In the genomic region with DNA sequence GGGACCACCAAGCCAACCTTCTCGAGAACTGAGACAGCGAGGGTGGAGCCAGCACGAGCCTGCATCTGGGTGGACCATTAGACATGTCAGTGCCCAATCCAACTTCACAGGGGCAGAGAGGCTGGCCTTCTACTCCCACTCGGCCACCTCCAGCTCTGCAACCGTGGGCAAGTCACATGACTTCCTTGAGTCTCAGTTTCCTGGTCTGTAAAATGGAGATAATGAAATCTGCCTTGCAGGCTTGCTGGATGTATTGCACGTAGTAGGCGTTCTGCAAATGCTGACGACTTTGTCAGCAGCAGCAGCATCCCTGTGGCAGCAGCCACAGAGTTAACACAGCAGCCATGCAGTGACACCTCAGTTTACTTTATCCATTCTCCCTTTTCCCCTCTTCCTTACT, we compare ENCODE assay signal across 20 cellular contexts.
DNase-seq lines count a peak whose midpoint lies in the region; ATAC-seq, FAIRE-seq and TF ChIP-seq lines count a peak whose summit lies in the region.
"Had no signal": no experiment of that assay in that cellular context is flagged by ENCODE, and none has a peak within 500 bp of the region (broad histone marks: within the 10 kb centered on the region; RNA-seq: fewer than 3 reads in every experiment).

No MANE protein-coding gene starts in this region.

- TF ChIP-seq POLR2A in A549 (IDR thresholded peaks at IDR 0.05; ENCODE audit: low read length): no peak

- H3K4me1 ChIP-seq in A549 (peaks cover 80% of the 10 kb centered on the region), osteoblast (ENCODE audit: insufficient read depth, low read length) (peaks cover 15% of the 10 kb centered on the region)

- CTCF ChIA-PET in A549 (lab: Yijun Ruan, JAX): interaction anchor here (1.2 to 1.9 kb wide), 5 partner anchors 9 to 249 kb away, joined by 3 to 7 read pairs (median 4); no protein-coding TSS in a partner anchor
- CTCF ChIA-PET in WTC11 (lab: Charles Lee): interaction anchor here (1.2 kb wide), 1 partner anchor 14 kb away, joined by 3 read pairs; no protein-coding TSS in a partner anchor

- TF ChIP-seq EP300 in A549 (IDR thresholded peaks at IDR 0.05): no peak

- no peaks in the 10 kb centered on the region for H3K9me3 ChIP-seq in A549
- no peaks in the 10 kb centered on the region for H3K9me3 ChIP-seq in osteoblast (ENCODE audit: low read depth, low read length)
- H3K9me3 ChIP-seq: BLaER1, Caco-2, HAP-1 had no signal

- WGBS in A549 (ENCODE audit: missing lambda C conversion rate): 86% methylated on average over 8 of the region's 8 CpGs

- H3K4me3 Mint-ChIP-seq in HFFc6 (no peak overlapping the region), WTC11 (no peak overlapping the region)
- H3K4me3 Mint-ChIP-seq: B cell; CD4-positive, CD25-positive, alpha-beta regulatory T cell; CD8-positive, alpha-beta T cell had no signal

- H3K79me2 ChIP-seq in osteoblast (ENCODE audit: insufficient read depth, low read length): peaks cover 51% of the 10 kb centered on the region

- peaks cover 39% of the 10 kb centered on the region for H3K36me3 Mint-ChIP-seq in HFFc6 (ENCODE audit: low read depth)
- peaks cover 12% of the 10 kb centered on the region for H3K36me3 Mint-ChIP-seq in WTC11
- H3K36me3 Mint-ChIP-seq: CD4-positive, CD25-positive, alpha-beta regulatory T cell; CD8-positive, alpha-beta T cell had no signal

- no peak overlapping the region for H3K4me3 ChIP-seq in A549
- H3K4me3 ChIP-seq in osteoblast (ENCODE audit: insufficient read depth, low read length): no peak overlapping the region
- H3K4me3 ChIP-seq: BLaER1, HAP-1 had no signal

- peaks cover 24% of the 10 kb centered on the region for H4K20me1 ChIP-seq in osteoblast (ENCODE audit: insufficient read depth, low read length)
- H4K20me1 ChIP-seq: BLaER1 had no signal

- TF ChIP-seq RAD21 in A549 (conservative IDR thresholded peaks at IDR 0.05 in 1 of 2, IDR thresholded peaks at IDR 0.05 in 1 of 2): no peak

- peak overlapping the region; percentile 97 to 98 for H3K27ac ChIP-seq in A549
- H3K27ac ChIP-seq in osteoblast (ENCODE audit: low read depth, low read length): no peak overlapping the region
- H3K27ac ChIP-seq: BLaER1, C4-2B had no signal

- TF ChIP-seq CTCF in A549 (IDR thresholded peaks at IDR 0.05) (no peak), HFFc6 (IDR thresholded peaks at IDR 0.05) (no peak), WTC11 (IDR thresholded peaks at IDR 0.05) (no peak), osteoblast (IDR thresholded peaks at IDR 0.05; ENCODE audit: extremely low read depth, low read depth, low read length) (no peak)

- H3K9me3 Mint-ChIP-seq in HFFc6 (no peaks in the 10 kb centered on the region), WTC11 (no peaks in the 10 kb centered on the region)
- H3K9me3 Mint-ChIP-seq: CD4-positive, CD25-positive, alpha-beta regulatory T cell; CD8-positive, alpha-beta T cell had no signal

- H3K4me1 Mint-ChIP-seq in HFFc6 (ENCODE audit: low read depth): peaks cover 55% of the 10 kb centered on the region
- H3K4me1 Mint-ChIP-seq in WTC11: peaks cover 10% of the 10 kb centered on the region
- H3K4me1 Mint-ChIP-seq: B cell; CD4-positive, CD25-positive, alpha-beta regulatory T cell had no signal

- FAIRE-seq in A549 (lab: Jason Lieb, UNC): no peak
- FAIRE-seq: G401.6, GM12892, H54 had no signal

- H3K27me3 Mint-ChIP-seq in HFFc6 (ENCODE audit: insufficient read depth) (peaks cover 16% of the 10 kb centered on the region), WTC11 (ENCODE audit: low read depth) (no peaks in the 10 kb centered on the region)
- H3K27me3 Mint-ChIP-seq: B cell; CD4-positive, CD25-positive, alpha-beta regulatory T cell had no signal

- H3K36me3 ChIP-seq in osteoblast (ENCODE audit: insufficient read depth, low read length): peaks cover 4% of the 10 kb centered on the region
- H3K36me3 ChIP-seq: BLaER1, HAP-1 had no signal

- no peaks in the 10 kb centered on the region for H3K27me3 ChIP-seq in osteoblast (ENCODE audit: insufficient read depth, low read length)
- H3K27me3 ChIP-seq: BLaER1 had no signal

- ATAC-seq in A549 (no peak), WTC11 (no peak)
- ATAC-seq: CD8-positive, alpha-beta T cell had no signal

- peak overlapping the region; percentile 94 for H3K27ac Mint-ChIP-seq in HFFc6
- no peak overlapping the region for H3K27ac Mint-ChIP-seq in WTC11
- H3K27ac Mint-ChIP-seq: B cell; CD4-positive, CD25-positive, alpha-beta regulatory T cell; CD8-positive, alpha-beta T cell had no signal

- H3K4me2 ChIP-seq in A549 (no peak overlapping the region), osteoblast (ENCODE audit: insufficient read depth, low read length) (no peak overlapping the region)
- H3K4me2 ChIP-seq: BLaER1 had no signal

- POLR2A ChIA-PET in A549 (lab: Yijun Ruan, JAX): interaction anchor here (1.7 kb wide), 1 partner anchor 9 kb away, joined by 5 read pairs; no protein-coding TSS in a partner anchor
- POLR2A ChIA-PET in WTC11 (lab: Charles Lee): no interaction called here

- DNase-seq in A549 (ENCODE audit: low read depth in 1 of 2, low spot score in 1 of 2) (no peak), HFFc6 (no peak), WTC11 (ENCODE audit: low spot score) (no peak), osteoblast (ENCODE audit: insufficient read length, low spot score, missing footprints) (peak; percentile 72), MV-4-11 (lab: John Stamatoyannopoulos, UW) (no peak), NCI-H1105 (lab: John Stamatoyannopoulos, UW) (no peak)
- no peak for DNase-seq in stimulated activated CD4-positive, alpha-beta T cell treated with anti-CD3 and anti-CD28 coated beads, Interleukin-15, amount 100 ng/mL, for 24 hours
- DNase-seq: Caco-2; CD4-positive, CD25-positive, alpha-beta regulatory T cell; CD8-positive, alpha-beta T cell; DMS153; DND-41; GOT3 had no signal

- H2AFZ ChIP-seq in osteoblast (ENCODE audit: low read length): no peak overlapping the region

TF ChIP-seq in A549, 52 proteins besides CTCF, POLR2A, EP300 and RAD21 (continues in another document):
- TF ChIP-seq ZC3H11A (IDR thresholded peaks at IDR 0.05) (no peak), HDAC2 (IDR thresholded peaks at IDR 0.05) (no peak), KDM1A (IDR thresholded peaks at IDR 0.05; ENCODE audit: low read depth) (no peak), HOXA7 (CRISPR knock-in tag; IDR thresholded peaks at IDR 0.05) (no peak), FOSB (CRISPR knock-in tag; IDR thresholded peaks at IDR 0.05) (no peak), GATA3 (IDR thresholded peaks at IDR 0.05; ENCODE audit: borderline replicate concordance) (no peak)
- TF ChIP-seq, protein P1, sequence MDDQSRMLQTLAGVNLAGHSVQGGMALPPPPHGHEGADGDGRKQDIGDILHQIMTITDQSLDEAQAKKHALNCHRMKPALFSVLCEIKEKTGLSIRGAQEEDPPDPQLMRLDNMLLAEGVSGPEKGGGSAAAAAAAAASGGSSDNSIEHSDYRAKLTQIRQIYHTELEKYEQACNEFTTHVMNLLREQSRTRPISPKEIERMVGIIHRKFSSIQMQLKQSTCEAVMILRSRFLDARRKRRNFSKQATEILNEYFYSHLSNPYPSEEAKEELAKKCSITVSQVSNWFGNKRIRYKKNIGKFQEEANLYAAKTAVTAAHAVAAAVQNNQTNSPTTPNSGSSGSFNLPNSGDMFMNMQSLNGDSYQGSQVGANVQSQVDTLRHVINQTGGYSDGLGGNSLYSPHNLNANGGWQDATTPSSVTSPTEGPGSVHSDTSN (IDR thresholded peaks at IDR 0.05): no peak

TF ChIP-seq in WTC11, 78 proteins besides CTCF, POLR2A, EP300 and RAD21:
- TF ChIP-seq MXD4 (CRISPR knock-in tag; IDR thresholded peaks at IDR 0.05; ENCODE audit: borderline replicate concordance) (no peak), GTF2I (CRISPR knock-in tag; conservative IDR thresholded peaks at IDR 0.05) (0 out of 2 replicates have a peak, but pooled peaks have one; percentile 33), ELF4 (CRISPR knock-in tag; IDR thresholded peaks at IDR 0.05; ENCODE audit: low read depth) (no peak), ZNF396 (CRISPR knock-in tag; IDR thresholded peaks at IDR 0.05; ENCODE audit: borderline replicate concordance) (no peak)
TF ChIP-seq in WTC11: peak in this region for 1.
